Comparison of ENCODE assay signal across 26 cellular contexts in genomic region chr12:558595-558994, GRCh38.
DNase-seq lines count a peak whose midpoint lies in the region; ATAC-seq and TF ChIP-seq lines count a peak whose summit lies in the region.
"Had no signal": no experiment of that assay in that cellular context is flagged by ENCODE, and none has a peak within 500 bp of the region (broad histone marks: within the 10 kb centered on the region; RNA-seq: fewer than 3 reads in every experiment).

No MANE protein-coding gene starts in this region.

- H3K36me3 Mint-ChIP-seq in dendritic cell treated with granulocyte-macrophage colony-stimulating factor and Interleukin-4, amounts not matched to agents 40 ng/mL and 50 ng/mL, for 4 days (ENCODE audit: low read depth): peaks cover 6% of the 10 kb centered on the region
- no peaks in the 10 kb centered on the region for H3K36me3 Mint-ChIP-seq in neural progenitor cell
- H3K36me3 Mint-ChIP-seq in type B pancreatic cell: peaks cover 10% of the 10 kb centered on the region
- H3K36me3 Mint-ChIP-seq in immature natural killer cell: peaks cover 0 to 45% (median 12%) of the 10 kb centered on the region in 3 donors

- TF ChIP-seq CTCF in neural progenitor cell (IDR thresholded peaks at IDR 0.05): no peak
- TF ChIP-seq CTCF in type B pancreatic cell (conservative IDR thresholded peaks at IDR 0.05): no peak

- no peaks in the 10 kb centered on the region for H3K27me3 ChIP-seq in neural progenitor cell
- H3K27me3 ChIP-seq: BE2C had no signal

- peaks cover 62% of the 10 kb centered on the region for H3K4me1 Mint-ChIP-seq in dendritic cell treated with granulocyte-macrophage colony-stimulating factor and Interleukin-4, amounts not matched to agents 40 ng/mL and 50 ng/mL, for 4 days (ENCODE audit: low read depth)
- H3K4me1 Mint-ChIP-seq in neural progenitor cell (peaks cover 16% of the 10 kb centered on the region), type B pancreatic cell (ENCODE audit: unreplicated experiment) (no peaks in the 10 kb centered on the region), immature natural killer cell (peaks cover 53 to 74% of the 10 kb centered on the region in 2 donors)

- H3K27ac Mint-ChIP-seq in dendritic cell treated with granulocyte-macrophage colony-stimulating factor and Interleukin-4, amounts not matched to agents 40 ng/mL and 50 ng/mL, for 4 days: peak overlapping the region; percentile 69
- peak overlapping the region; percentile 59 for H3K27ac Mint-ChIP-seq in neural progenitor cell
- peak overlapping the region; percentile 41 for H3K27ac Mint-ChIP-seq in type B pancreatic cell
- peak overlapping the region in 2 of 6 donors; percentile 26 to 73 for H3K27ac Mint-ChIP-seq in immature natural killer cell

- peak; percentile 64 for DNase-seq in NCI-H69 (lab: John Stamatoyannopoulos, UW)
- no peak for DNase-seq in neural progenitor cell (ENCODE audit: low spot score)
- no peak for DNase-seq in type B pancreatic cell (ENCODE audit: extremely low spot score, unreplicated experiment)
- DNase-seq in immature natural killer cell: no peak
- no peak for DNase-seq in activated CD4-positive, CD25-positive, alpha-beta regulatory T cell (lab: John Stamatoyannopoulos, UW)
- DNase-seq: BE2C; CD4-positive, alpha-beta memory T cell; DMS 273 treated with DMSO at 0.1 percent for 48 hours; DND-41; KBM-7; MM.1S; NCI-H1048; NCI-H1417 treated with DMSO at 0.1 percent for 48 hours; NCI-H1930; NCI-H2227 treated with DMSO at 0.1 percent for 48 hours; NCI-H510A; NCI-H748 treated with DMSO at 0.1 percent for 48 hours; SHP77 treated with DMSO at 0.1 percent for 48 hours had no signal

- no peaks in the 10 kb centered on the region for H4K20me1 ChIP-seq in neural progenitor cell (ENCODE audit: low read depth)

- H3K4me3 Mint-ChIP-seq in dendritic cell treated with granulocyte-macrophage colony-stimulating factor and Interleukin-4, amounts not matched to agents 40 ng/mL and 50 ng/mL, for 4 days: no peak overlapping the region
- no peak overlapping the region for H3K4me3 Mint-ChIP-seq in neural progenitor cell
- H3K4me3 Mint-ChIP-seq in type B pancreatic cell: no peak overlapping the region
- no peak overlapping the region for H3K4me3 Mint-ChIP-seq in immature natural killer cell
- H3K4me3 Mint-ChIP-seq: CD4-positive, alpha-beta memory T cell had no signal

- H2AFZ ChIP-seq in neural progenitor cell (replicated peaks): no peak overlapping the region

- H3K9me3 ChIP-seq in neural progenitor cell (ENCODE audit: low read depth): no peaks in the 10 kb centered on the region
- H3K9me3 ChIP-seq: BE2C, Caco-2 had no signal

- H3K9ac ChIP-seq in neural progenitor cell: no peak overlapping the region

- intact Hi-C loops in dendritic cell treated with granulocyte-macrophage colony-stimulating factor and Interleukin-4, amounts not matched to agents 40 ng/mL and 50 ng/mL, for 4 days (cut with micrococcal nuclease): no loop called here

- no peaks in the 10 kb centered on the region for H3K79me2 ChIP-seq in neural progenitor cell (ENCODE audit: low read depth)

- H3K36me3 ChIP-seq in neural progenitor cell: no peaks in the 10 kb centered on the region
- H3K36me3 ChIP-seq: BE2C had no signal

- no peaks in the 10 kb centered on the region for H3K4me1 ChIP-seq in neural progenitor cell
- H3K4me1 ChIP-seq: BE2C, Caco-2 had no signal

- H3K4me2 ChIP-seq in neural progenitor cell: no peak overlapping the region

- no peaks in the 10 kb centered on the region for H3K9me3 Mint-ChIP-seq in dendritic cell treated with granulocyte-macrophage colony-stimulating factor and Interleukin-4, amounts not matched to agents 40 ng/mL and 50 ng/mL, for 4 days
- H3K9me3 Mint-ChIP-seq in neural progenitor cell (no peaks in the 10 kb centered on the region), type B pancreatic cell (no peaks in the 10 kb centered on the region), immature natural killer cell (peaks cover 0 to 2% (median 0%) of the 10 kb centered on the region in 6 donors)
- H3K9me3 Mint-ChIP-seq: CD4-positive, alpha-beta memory T cell had no signal

- no peak for ATAC-seq in HG03460 (IDR thresholded peaks at IDR 0.05; ENCODE audit: unreplicated experiment)
- ATAC-seq: GM12878, HepG2 had no signal

- H3K27me3 Mint-ChIP-seq in dendritic cell treated with granulocyte-macrophage colony-stimulating factor and Interleukin-4, amounts not matched to agents 40 ng/mL and 50 ng/mL, for 4 days: peaks cover 19% of the 10 kb centered on the region
- peaks cover 5% of the 10 kb centered on the region for H3K27me3 Mint-ChIP-seq in neural progenitor cell (ENCODE audit: insufficient read depth, low read depth)
- H3K27me3 Mint-ChIP-seq in type B pancreatic cell: peaks cover 4% of the 10 kb centered on the region
- peaks cover 2 to 9% (median 3%) of the 10 kb centered on the region in 3 donors for H3K27me3 Mint-ChIP-seq in immature natural killer cell (ENCODE audit: low read depth in 3 of 3)
- H3K27me3 Mint-ChIP-seq: CD4-positive, alpha-beta memory T cell had no signal

- H3F3A ChIP-seq in neural progenitor cell (ENCODE audit: low read depth): no peaks in the 10 kb centered on the region

- H3K4me3 ChIP-seq in neural progenitor cell: no peak overlapping the region
- H3K4me3 ChIP-seq: GM12878, SK-N-MC had no signal

- H3K27ac ChIP-seq in neural progenitor cell: no peak overlapping the region
- H3K27ac ChIP-seq: HL-60, RWPE1, SK-N-MC had no signal
